In the genomic region with DNA sequence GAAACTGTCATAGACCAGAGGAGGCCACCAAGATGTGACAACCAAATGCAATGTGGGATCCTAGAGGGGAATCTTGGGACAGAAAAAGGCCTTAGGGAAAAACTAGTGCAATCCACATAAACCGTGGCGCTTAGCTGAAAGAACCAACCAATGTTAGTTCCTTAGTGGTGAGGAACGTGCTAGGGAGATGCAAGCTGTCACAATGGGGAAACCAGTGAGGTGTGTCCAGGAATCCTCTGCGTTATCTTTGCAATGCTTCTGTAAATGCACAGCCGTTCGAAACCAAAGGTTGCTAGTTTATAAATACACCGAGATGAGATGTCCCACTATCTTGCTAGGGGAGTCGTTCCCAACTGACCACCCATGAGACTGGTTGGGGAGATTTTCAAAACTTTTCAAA, we compare ENCODE assay signal across 13 cellular contexts.
DNase-seq lines count a peak whose midpoint lies in the region; ATAC-seq, FAIRE-seq and TF ChIP-seq lines count a peak whose summit lies in the region.
"Had no signal": no experiment of that assay in that cellular context is flagged by ENCODE, and none has a peak within 500 bp of the region (broad histone marks: within the 10 kb centered on the region; RNA-seq: fewer than 3 reads in every experiment).

No MANE protein-coding gene starts in this region.

- H3K36me3 Mint-ChIP-seq in natural killer cell: no peaks in the 10 kb centered on the region

- intact Hi-C loops in K562 (cut with micrococcal nuclease) (loop anchor here (1.0 to 10.0 kb wide), 5 partner anchors 57 to 620 kb away; no protein-coding TSS in a partner anchor), natural killer cell (cut with micrococcal nuclease) (loop anchor here (2.0 to 5.0 kb wide), 2 partner anchors 18 to 157 kb away; partner anchors contain the start of gene ID2)

- BruUV-seq in K562 (replicated peaks; lab: Mats Ljungman, UMichigan): no TSS peak

- peak; percentile 33 for FAIRE-seq in GM12892 (lab: Jason Lieb, UNC)
- FAIRE-seq in K562 (lab: Jason Lieb, UNC): no peak
- FAIRE-seq: D721Med, HTR-8/SVneo had no signal

- H3K4me1 ChIP-seq in K562 (replicated peaks in 1 of 2; ENCODE audit: control insufficient read depth in 2 of 2, insufficient read depth in 2 of 2, low read length in 2 of 2): peaks cover 20 to 24% of the 10 kb centered on the region in 2 experiments

- H3K9ac ChIP-seq in K562 (ENCODE audit: insufficient read depth in 1 of 2, low read depth in 2 of 2, low read length in 2 of 2): no peak overlapping the region

- no peak for TF ChIP-seq CTCF in K562 (IDR thresholded peaks at IDR 0.05 in 2 of 3, conservative IDR thresholded peaks at IDR 0.05 in 1 of 3; ENCODE audit: insufficient read depth in 2 of 3, low read depth in 1 of 3, low read length in 3 of 3)
- no peak for TF ChIP-seq CTCF in natural killer cell (IDR thresholded peaks at IDR 0.05)

- peak; percentile 19 for DNase-seq in NCI-H345 (lab: John Stamatoyannopoulos, UW)
- DNase-seq in NCI-H345 treated with DMSO at 0.1 percent for 48 hours (lab: John Stamatoyannopoulos, UW; ENCODE audit: unreplicated experiment): no peak
- DNase-seq in GM12892 (ENCODE audit: insufficient read length): no peak
- no peak for DNase-seq in K562 (ENCODE audit: extremely low read depth in 1 of 4, low spot score in 3 of 4)
- no peak for DNase-seq in natural killer cell
- DNase-seq in LoVo (ENCODE audit: low spot score): no peak
- no peak for DNase-seq in AG08395 (ENCODE audit: low spot score)
- DNase-seq: NCI-H1694, NCI-H2171, NCI-H446 had no signal

- H3K79me2 ChIP-seq in K562 (ENCODE audit: control insufficient read depth, insufficient read depth, low read length): no peaks in the 10 kb centered on the region

- no peak overlapping the region for H3K4me2 ChIP-seq in K562 (ENCODE audit: insufficient read depth, low read length)

- peak overlapping the region in 1 of 2 donors; percentile 91 for H3K27ac Mint-ChIP-seq in natural killer cell

- H3K9me3 ChIP-seq in K562 (replicated peaks; ENCODE audit: control insufficient read depth, insufficient read depth, low read depth, low read length): no peaks in the 10 kb centered on the region

- H3K27ac ChIP-seq in K562 (ENCODE audit: extremely low read depth, low read depth, low read length): no peak overlapping the region

- no peak for ATAC-seq in K562
- no peak for ATAC-seq in natural killer cell
- ATAC-seq in SK-N-SH treated with all-trans-retinoic acid at 6 μM for 48 hours: no peak

- no peaks in the 10 kb centered on the region for H3K27me3 Mint-ChIP-seq in natural killer cell (ENCODE audit: low read depth in 2 of 2)

- H3K36me3 ChIP-seq in K562 (ENCODE audit: control insufficient read depth, insufficient read depth, low read length): no peaks in the 10 kb centered on the region

- H4K20me1 ChIP-seq in K562 (replicated peaks; ENCODE audit: control insufficient read depth, insufficient read depth, low read length): no peaks in the 10 kb centered on the region

- POLR2A ChIA-PET in K562 (lab: Yijun Ruan, JAX): interaction anchor here (1.5 to 2.5 kb wide), 3 partner anchors 13 to 160 kb away, joined by 6 to 42 read pairs (median 13); partner anchors contain the start of gene ID2

- WGBS in K562 (ENCODE audit: insufficient coverage, low coverage, missing lambda C conversion rate): 40% methylated on average over 8 of the region's 8 CpGs

- peaks cover 77 to 84% of the 10 kb centered on the region in 2 donors for H3K4me1 Mint-ChIP-seq in natural killer cell

- no peak overlapping the region for H2AFZ ChIP-seq in K562 (ENCODE audit: low read depth, low read length)

- no peaks in the 10 kb centered on the region for H3K9me3 Mint-ChIP-seq in natural killer cell

- H3K27me3 ChIP-seq in K562 (ENCODE audit: control insufficient read depth in 2 of 2, insufficient read depth in 2 of 2, low read length in 2 of 2): peaks cover 0 to under 1% of the 10 kb centered on the region in 2 experiments; a peak in 1 of 5 replicates

- CTCF ChIA-PET in K562 (lab: Yijun Ruan, JAX; ENCODE audit: low intra/inter-chr PET ratio): interaction anchor here (1.5 to 3.9 kb wide), 2 partner anchors 138 to 161 kb away, joined by 3 to 41 read pairs; no protein-coding TSS in a partner anchor

- TF ChIP-seq POLR2A in GM12892 (IDR thresholded peaks at IDR 0.05; ENCODE audit: low read depth, low read length) (no peak), K562 (conservative IDR thresholded peaks at IDR 0.05) (no peak)

- H3K4me3 Mint-ChIP-seq in natural killer cell: peak overlapping the region; percentile 31

- TF ChIP-seq EP300 in K562 (IDR thresholded peaks at IDR 0.05; ENCODE audit: low read length): no peak

- no peaks in the 10 kb centered on the region for H3K9me1 ChIP-seq in K562 (ENCODE audit: control insufficient read depth, insufficient read depth, low read length)

- no peak for TF ChIP-seq RAD21 in K562 (CRISPR knock-in tag; conservative IDR thresholded peaks at IDR 0.05 in 1 of 2, IDR thresholded peaks at IDR 0.05 in 1 of 2)

- in situ Hi-C loops in K562 (cut with MboI): loop anchor here (5.0 kb wide), 1 partner anchor 162 kb away; no protein-coding TSS in a partner anchor

- no peak overlapping the region for H3K4me3 ChIP-seq in K562

TF ChIP-seq in K562, 482 proteins besides CTCF, POLR2A, EP300 and RAD21:
- TF ChIP-seq ZNF316 (IDR thresholded peaks at IDR 0.05) (no peak), TEAD4 (IDR thresholded peaks at IDR 0.05; ENCODE audit: low read length) (no peak), TEAD4 (CRISPR knock-in tag; IDR thresholded peaks at IDR 0.05; ENCODE audit: borderline replicate concordance) (no peak), NRF1 (conservative IDR thresholded peaks at IDR 0.05 in 1 of 2, IDR thresholded peaks at IDR 0.05 in 1 of 2) (no peak), STAT5B (CRISPR knock-in tag; IDR thresholded peaks at IDR 0.05) (no peak), ESRRA (IDR thresholded peaks at IDR 0.05; ENCODE audit: borderline replicate concordance, low read depth) (0 out of 2 replicates have a peak, but pooled peaks have one; percentile 15)
- TF ChIP-seq, protein P1, sequence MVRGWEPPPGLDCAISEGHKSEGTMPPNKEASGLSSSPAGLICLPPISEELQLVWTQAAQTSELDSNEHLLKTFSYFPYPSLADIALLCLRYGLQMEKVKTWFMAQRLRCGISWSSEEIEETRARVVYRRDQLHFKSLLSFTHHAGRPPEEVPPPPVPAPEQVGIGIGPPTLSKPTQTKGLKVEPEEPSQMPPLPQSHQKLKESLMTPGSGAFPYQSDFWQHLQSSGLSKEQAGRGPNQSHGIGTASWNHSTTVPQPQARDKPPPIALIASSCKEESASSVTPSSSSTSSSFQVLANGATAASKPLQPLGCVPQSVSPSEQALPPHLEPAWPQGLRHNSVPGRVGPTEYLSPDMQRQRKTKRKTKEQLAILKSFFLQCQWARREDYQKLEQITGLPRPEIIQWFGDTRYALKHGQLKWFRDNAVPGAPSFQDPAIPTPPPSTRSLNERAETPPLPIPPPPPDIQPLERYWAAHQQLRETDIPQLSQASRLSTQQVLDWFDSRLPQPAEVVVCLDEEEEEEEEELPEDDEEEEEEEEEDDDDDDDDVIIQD (CRISPR knock-in tag; IDR thresholded peaks at IDR 0.05): no peak
TF ChIP-seq in K562: peak in this region for 1.

TF ChIP-seq in SK-N-SH treated with all-trans-retinoic acid at 6 μM for 48 hours, 23 proteins besides CTCF, POLR2A, EP300 and RAD21 (continues in another document):
- no peak for TF ChIP-seq PATZ1 (CRISPR knock-in tag; IDR thresholded peaks at IDR 0.05; ENCODE audit: borderline replicate concordance)
- no peak for TF ChIP-seq ZNF70 (CRISPR knock-in tag; IDR thresholded peaks at IDR 0.05)
- TF ChIP-seq, protein P2, sequence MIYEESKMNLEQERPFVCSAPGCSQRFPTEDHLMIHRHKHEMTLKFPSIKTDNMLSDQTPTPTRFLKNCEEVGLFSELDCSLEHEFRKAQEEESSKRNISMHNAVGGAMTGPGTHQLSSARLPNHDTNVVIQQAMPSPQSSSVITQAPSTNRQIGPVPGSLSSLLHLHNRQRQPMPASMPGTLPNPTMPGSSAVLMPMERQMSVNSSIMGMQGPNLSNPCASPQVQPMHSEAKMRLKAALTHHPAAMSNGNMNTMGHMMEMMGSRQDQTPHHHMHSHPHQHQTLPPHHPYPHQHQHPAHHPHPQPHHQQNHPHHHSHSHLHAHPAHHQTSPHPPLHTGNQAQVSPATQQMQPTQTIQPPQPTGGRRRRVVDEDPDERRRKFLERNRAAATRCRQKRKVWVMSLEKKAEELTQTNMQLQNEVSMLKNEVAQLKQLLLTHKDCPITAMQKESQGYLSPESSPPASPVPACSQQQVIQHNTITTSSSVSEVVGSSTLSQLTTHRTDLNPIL (CRISPR knock-in tag; IDR thresholded peaks at IDR 0.05; ENCODE audit: low read depth): no peak
- TF ChIP-seq ESRRG (CRISPR knock-in tag; IDR thresholded peaks at IDR 0.05): no peak
- no peak for TF ChIP-seq BACH2 (CRISPR knock-in tag; IDR thresholded peaks at IDR 0.05; ENCODE audit: borderline replicate concordance)
- no peak for TF ChIP-seq ARNTL (CRISPR knock-in tag; IDR thresholded peaks at IDR 0.05; ENCODE audit: borderline replicate concordance, low read depth)
- TF ChIP-seq ZFP3 (CRISPR knock-in tag; IDR thresholded peaks at IDR 0.05): no peak
- TF ChIP-seq ZC3H10 (CRISPR knock-in tag; IDR thresholded peaks at IDR 0.05): no peak
